In genomic region chr22:24859587-24859986, GRCh38 we compare ENCODE assay signal across 31 cellular contexts. TPM values are rescaled to one million over a fixed set of nuclear protein-coding genes. Genes with fewer than 3 reads are reported as not detected.
"Had no signal": no experiment of that assay in that cellular context is flagged by ENCODE, and none has a peak within 500 bp of the region (broad histone marks: within the 10 kb centered on the region; RNA-seq: fewer than 3 reads in every experiment).

No MANE protein-coding gene starts in this region.

- ATAC-seq: activated CD4-positive, alpha-beta T cell treated with anti-CD3 and anti-CD28 coated beads for 36 hours; activated CD4-positive, CD25-positive, alpha-beta regulatory T cell treated with anti-CD3 and anti-CD28 coated beads, Interleukin-2, amount 50 U/mL, for 24 hours; activated CD8-positive, alpha-beta memory T cell treated with anti-CD3 and anti-CD28 coated beads, Interleukin-2, amount 10 ng/mL, durations not matched to agents 7 days and 5 days; activated CD8-positive, alpha-beta T cell treated with anti-CD3 and anti-CD28 coated beads, Interleukin-2, amount 10 ng/mL, durations not matched to agents 7 days and 5 days; activated naive CD8-positive, alpha-beta T cell treated with anti-CD3 and anti-CD28 coated beads, Interleukin-2, amount 50 U/mL, for 24 hours; WTC11 had no signal

- H3K9me3 ChIP-seq: ascending aorta had no signal

- DNase-seq: activated CD4-positive, alpha-beta memory T cell treated with anti-CD3 and anti-CD28 coated beads, Interleukin-2, amount 10 ng/mL, durations not matched to agents 7 days and 5 days; activated CD4-positive, alpha-beta T cell treated with anti-CD3 and anti-CD28 coated beads for 1 hour; activated CD4-positive, alpha-beta T cell treated with anti-CD3 and anti-CD28 coated beads for 36 hours; activated CD4-positive, alpha-beta T cell treated with anti-CD3 and anti-CD28 coated beads for 48 hours; activated CD4-positive, alpha-beta T cell treated with anti-CD3 and anti-CD28 coated beads, Interleukin-2, amount 10 ng/mL, durations not matched to agents 7 days and 5 days; activated CD4-positive, alpha-beta T cell treated with anti-CD3 and anti-CD28 coated beads, Interleukin-2, amount 50 U/mL, for 48 hours; activated CD4-positive, CD25-positive, alpha-beta regulatory T cell; activated CD8-positive, alpha-beta memory T cell treated with anti-CD3 and anti-CD28 coated beads for 24 hours; activated CD8-positive, alpha-beta memory T cell treated with anti-CD3 and anti-CD28 coated beads, Interleukin-2, amount 10 ng/mL, durations not matched to agents 7 days and 5 days; activated CD8-positive, alpha-beta memory T cell treated with anti-CD3 and anti-CD28 coated beads, Interleukin-2, amount 50 U/mL, for 48 hours; activated CD8-positive, alpha-beta T cell treated with anti-CD3 and anti-CD28 coated beads, Interleukin-2, amount 10 ng/mL, durations not matched to agents 7 days and 5 days; activated effector memory CD4-positive, alpha-beta T cell treated with Interleukin-2 at 50 U/mL for 16 hours; activated gamma-delta T cell; activated naive CD4-positive, alpha-beta T cell treated with anti-CD3 and anti-CD28 coated beads, Interleukin-2, amount 10 ng/mL, durations not matched to agents 7 days and 5 days; activated naive CD4-positive, alpha-beta T cell treated with Interleukin-2 at 50 U/mL for 16 hours; activated naive CD8-positive, alpha-beta T cell treated with anti-CD3 and anti-CD28 coated beads, Interleukin-2, amount 10 ng/mL, durations not matched to agents 7 days and 5 days; activated naive CD8-positive, alpha-beta T cell treated with anti-CD3 and anti-CD28 coated beads, Interleukin-2, amount 50 U/mL, for 24 hours; activated T-cell treated with anti-CD3 and anti-CD28 coated beads, Interleukin-2, amount 50 U/mL, for 24 hours; activated T-cell treated with anti-CD3 and anti-CD28 coated beads, Interleukin-2, amount 50 U/mL, for 48 hours; amygdala; anterior cingulate cortex; caudate nucleus; cerebellar nuclear complex; T-helper 2 cell; T-helper 9 cell had no signal

- FAIRE-seq: TTC549 had no signal

- H3K36me3 ChIP-seq: cardiac muscle cell had no signal

- H3K27ac ChIP-seq: ascending aorta, cardiac muscle cell, VCaP had no signal

- H3K4me1 ChIP-seq: ascending aorta had no signal

- H3K27me3 ChIP-seq: ascending aorta, cardiac muscle cell had no signal

- H3K4me3 ChIP-seq: ascending aorta, cardiac muscle cell had no signal

RNA-seq across cellular contexts. Expression of gene SGSM1, which starts 53.6 kb away (rescaled TPM):
- polyA plus RNA-seq: cardiac muscle cell had no signal
